ENCODE assay signal across 1 cellular context in genomic region chr4:90883519-90883918, GRCh38.
TF ChIP-seq lines count a peak whose summit lies in the region.

No MANE protein-coding gene starts in this region.

TF ChIP-seq in GM23338, 12 proteins besides CTCF, POLR2A, EP300 and RAD21 (continued from another document):
- TF ChIP-seq REST (IDR thresholded peaks at IDR 0.05; ENCODE audit: unreplicated experiment) (no peak), EZH2phosphoT487 (IDR thresholded peaks at IDR 0.05; ENCODE audit: unreplicated experiment) (no peak), EZH2 (IDR thresholded peaks at IDR 0.05; ENCODE audit: low read depth, unreplicated experiment) (no peak)
- TF ChIP-seq, protein P1, sequence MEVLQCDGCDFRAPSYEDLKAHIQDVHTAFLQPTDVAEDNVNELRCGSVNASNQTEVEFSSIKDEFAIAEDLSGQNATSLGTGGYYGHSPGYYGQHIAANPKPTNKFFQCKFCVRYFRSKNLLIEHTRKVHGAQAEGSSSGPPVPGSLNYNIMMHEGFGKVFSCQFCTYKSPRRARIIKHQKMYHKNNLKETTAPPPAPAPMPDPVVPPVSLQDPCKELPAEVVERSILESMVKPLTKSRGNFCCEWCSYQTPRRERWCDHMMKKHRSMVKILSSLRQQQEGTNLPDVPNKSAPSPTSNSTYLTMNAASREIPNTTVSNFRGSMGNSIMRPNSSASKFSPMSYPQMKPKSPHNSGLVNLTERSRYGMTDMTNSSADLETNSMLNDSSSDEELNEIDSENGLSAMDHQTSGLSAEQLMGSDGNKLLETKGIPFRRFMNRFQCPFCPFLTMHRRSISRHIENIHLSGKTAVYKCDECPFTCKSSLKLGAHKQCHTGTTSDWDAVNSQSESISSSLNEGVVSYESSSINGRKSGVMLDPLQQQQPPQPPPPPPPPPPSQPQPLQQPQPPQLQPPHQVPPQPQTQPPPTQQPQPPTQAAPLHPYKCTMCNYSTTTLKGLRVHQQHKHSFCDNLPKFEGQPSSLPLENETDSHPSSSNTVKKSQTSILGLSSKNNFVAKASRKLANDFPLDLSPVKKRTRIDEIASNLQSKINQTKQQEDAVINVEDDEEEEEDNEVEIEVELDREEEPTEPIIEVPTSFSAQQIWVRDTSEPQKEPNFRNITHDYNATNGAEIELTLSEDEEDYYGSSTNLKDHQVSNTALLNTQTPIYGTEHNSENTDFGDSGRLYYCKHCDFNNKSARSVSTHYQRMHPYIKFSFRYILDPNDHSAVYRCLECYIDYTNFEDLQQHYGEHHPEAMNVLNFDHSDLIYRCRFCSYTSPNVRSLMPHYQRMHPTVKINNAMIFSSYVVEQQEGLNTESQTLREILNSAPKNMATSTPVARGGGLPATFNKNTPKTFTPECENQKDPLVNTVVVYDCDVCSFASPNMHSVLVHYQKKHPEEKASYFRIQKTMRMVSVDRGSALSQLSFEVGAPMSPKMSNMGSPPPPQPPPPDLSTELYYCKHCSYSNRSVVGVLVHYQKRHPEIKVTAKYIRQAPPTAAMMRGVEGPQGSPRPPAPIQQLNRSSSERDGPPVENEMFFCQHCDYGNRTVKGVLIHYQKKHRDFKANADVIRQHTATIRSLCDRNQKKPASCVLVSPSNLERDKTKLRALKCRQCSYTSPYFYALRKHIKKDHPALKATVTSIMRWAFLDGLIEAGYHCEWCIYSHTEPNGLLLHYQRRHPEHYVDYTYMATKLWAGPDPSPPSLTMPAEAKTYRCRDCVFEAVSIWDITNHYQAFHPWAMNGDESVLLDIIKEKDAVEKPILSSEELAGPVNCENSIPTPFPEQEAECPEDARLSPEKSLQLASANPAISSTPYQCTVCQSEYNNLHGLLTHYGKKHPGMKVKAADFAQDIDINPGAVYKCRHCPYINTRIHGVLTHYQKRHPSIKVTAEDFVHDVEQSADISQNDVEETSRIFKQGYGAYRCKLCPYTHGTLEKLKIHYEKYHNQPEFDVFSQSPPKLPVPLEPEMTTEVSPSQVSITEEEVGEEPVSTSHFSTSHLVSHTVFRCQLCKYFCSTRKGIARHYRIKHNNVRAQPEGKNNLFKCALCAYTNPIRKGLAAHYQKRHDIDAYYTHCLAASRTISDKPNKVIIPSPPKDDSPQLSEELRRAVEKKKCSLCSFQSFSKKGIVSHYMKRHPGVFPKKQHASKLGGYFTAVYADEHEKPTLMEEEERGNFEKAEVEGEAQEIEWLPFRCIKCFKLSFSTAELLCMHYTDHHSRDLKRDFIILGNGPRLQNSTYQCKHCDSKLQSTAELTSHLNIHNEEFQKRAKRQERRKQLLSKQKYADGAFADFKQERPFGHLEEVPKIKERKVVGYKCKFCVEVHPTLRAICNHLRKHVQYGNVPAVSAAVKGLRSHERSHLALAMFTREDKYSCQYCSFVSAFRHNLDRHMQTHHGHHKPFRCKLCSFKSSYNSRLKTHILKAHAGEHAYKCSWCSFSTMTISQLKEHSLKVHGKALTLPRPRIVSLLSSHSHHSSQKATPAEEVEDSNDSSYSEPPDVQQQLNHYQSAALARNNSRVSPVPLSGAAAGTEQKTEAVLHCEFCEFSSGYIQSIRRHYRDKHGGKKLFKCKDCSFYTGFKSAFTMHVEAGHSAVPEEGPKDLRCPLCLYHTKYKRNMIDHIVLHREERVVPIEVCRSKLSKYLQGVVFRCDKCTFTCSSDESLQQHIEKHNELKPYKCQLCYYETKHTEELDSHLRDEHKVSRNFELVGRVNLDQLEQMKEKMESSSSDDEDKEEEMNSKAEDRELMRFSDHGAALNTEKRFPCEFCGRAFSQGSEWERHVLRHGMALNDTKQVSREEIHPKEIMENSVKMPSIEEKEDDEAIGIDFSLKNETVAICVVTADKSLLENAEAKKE (CRISPR knock-in tag; IDR thresholded peaks at IDR 0.05) = no peak
